ENCODE assay signal across 11 cellular contexts in the genomic region with DNA sequence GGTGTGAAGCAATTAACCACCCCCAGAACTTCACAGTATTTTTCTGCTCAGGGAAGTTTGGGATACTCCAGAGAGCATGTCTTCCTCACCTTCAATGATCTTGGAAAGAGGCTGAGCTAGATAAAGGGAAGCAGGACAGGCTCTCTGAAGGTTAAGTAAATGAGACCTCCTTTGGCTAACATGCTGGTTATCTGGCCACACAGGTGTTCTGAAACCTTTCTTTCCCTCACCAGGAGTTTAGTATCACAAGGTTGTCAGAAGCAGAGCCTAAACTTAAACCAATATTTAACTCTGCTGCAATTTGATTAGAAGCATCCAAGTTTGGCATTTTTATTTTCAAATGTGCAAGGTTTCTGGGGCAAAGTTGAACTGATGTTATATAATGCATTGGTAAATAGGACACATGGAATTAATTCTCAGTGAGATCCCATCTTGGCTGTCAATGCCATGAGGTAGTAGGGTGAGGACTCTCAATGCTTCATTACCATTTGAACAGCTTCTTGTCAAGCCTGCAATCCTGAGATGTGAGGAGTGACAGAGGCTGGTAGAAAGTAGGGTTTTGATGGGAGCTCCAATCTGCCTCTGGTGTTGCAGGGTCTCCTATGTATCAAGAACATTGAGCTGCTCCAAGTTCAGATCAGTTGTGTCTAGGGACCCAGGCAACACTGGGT. TPM values are rescaled to one million over a fixed set of nuclear protein-coding genes. Genes with fewer than 3 reads are reported as not detected.
"Had no signal": no experiment of that assay in that cellular context is flagged by ENCODE, and none has a peak within 500 bp of the region (broad histone marks: within the 10 kb centered on the region; RNA-seq: fewer than 3 reads in every experiment).

No MANE protein-coding gene starts in this region.

- H3K27ac ChIP-seq: GM23248, HL-60 had no signal

- H3K4me3 ChIP-seq: GM23248, HAP-1 had no signal

- H2AFZ ChIP-seq: GM23248 had no signal

- H3K4me1 Mint-ChIP-seq: IgD-negative memory B cell had no signal

- H3K9ac ChIP-seq: GM23248 had no signal

- FAIRE-seq: HepG2 had no signal

- H3K4me3 Mint-ChIP-seq: HFFc6, IgD-negative memory B cell had no signal

- DNase-seq: GM23248, H7, HFFc6, KBM-7 had no signal

- ATAC-seq: HCT116, HepG2 had no signal

- H3K9me3 ChIP-seq: HAP-1 had no signal

- H3K4me1 ChIP-seq: HAP-1 had no signal

- H3K27ac Mint-ChIP-seq: HFFc6, IgD-negative memory B cell had no signal

- H3K36me3 ChIP-seq: HAP-1 had no signal

RNA-seq across cellular contexts. Expression of a gene that starts 3.6 kb away (rescaled TPM):
- total RNA-seq: GM23248, H4, H7, HepG2, HFFc6, HT1080 had no signal
- polyA plus RNA-seq: GM23248, HepG2, IgD-negative memory B cell had no signal

RNA-seq across cellular contexts. Expression of a gene that starts 48.6 kb away (rescaled TPM):
- total RNA-seq: GM23248, H4, H7, HepG2, HFFc6, HT1080 had no signal
- polyA plus RNA-seq: GM23248, HepG2, IgD-negative memory B cell had no signal
